Comparison of ENCODE assay signal across 9 cellular contexts in the genomic region with DNA sequence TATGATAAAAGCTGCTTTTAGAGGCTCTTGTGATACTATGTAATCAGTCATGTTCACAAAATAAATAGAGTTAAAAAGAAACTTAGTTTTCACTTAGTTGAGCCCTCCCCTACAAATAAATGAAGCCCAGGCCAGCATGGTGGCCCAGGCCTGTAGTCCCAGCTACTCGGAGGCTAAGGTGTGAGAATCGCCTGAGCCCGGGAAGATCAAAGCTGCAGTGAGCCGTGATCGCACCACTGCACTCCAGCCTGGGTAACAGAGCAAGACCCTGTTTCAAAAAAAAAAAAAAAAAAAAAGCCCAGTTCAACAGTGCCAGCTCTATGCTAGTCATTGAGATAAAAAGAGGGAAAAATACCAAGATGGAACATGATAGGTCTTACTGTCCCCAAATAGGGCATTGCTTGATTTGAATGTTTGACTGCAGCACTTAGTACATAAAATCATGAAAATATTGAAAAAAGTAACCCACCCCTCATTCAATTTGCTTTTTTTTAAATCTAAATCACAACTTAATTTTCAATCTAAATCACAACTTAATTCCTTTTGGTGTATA. TPM values are rescaled to one million over a fixed set of nuclear protein-coding genes. Genes with fewer than 3 reads are reported as not detected.
DNase-seq lines count a peak whose midpoint lies in the region; ATAC-seq and TF ChIP-seq lines count a peak whose summit lies in the region.
"Had no signal": no experiment of that assay in that cellular context is flagged by ENCODE, and none has a peak within 500 bp of the region (broad histone marks: within the 10 kb centered on the region; RNA-seq: fewer than 3 reads in every experiment).

No MANE protein-coding gene starts in this region.

- H3K27ac ChIP-seq in Panc1 (ENCODE audit: low read length) (peak overlapping the region; percentile 93; the same call in 1 of the 2 replicates), iPS-18a (ENCODE audit: low read length) (no peak overlapping the region), suprapubic skin (no peak overlapping the region)

- peaks cover 25% of the 10 kb centered on the region for H3K36me3 Mint-ChIP-seq in activated CD4-positive, alpha-beta T cell treated with anti-CD3 and anti-CD28 coated beads for 36 hours (ENCODE audit: low read depth)
- H3K36me3 Mint-ChIP-seq in activated CD4-positive, alpha-beta T cell treated with anti-CD3 and anti-CD28 coated beads, Interleukin-2, amount 10 ng/mL, durations not matched to agents 24 days and 14 days (ENCODE audit: low read depth), result peaks cover 33% of the 10 kb centered on the region

- no peak overlapping the region for H3K9ac ChIP-seq in iPS-18a (ENCODE audit: low read length)

- H3K4me1 ChIP-seq in Panc1 (ENCODE audit: control insufficient read depth, insufficient read depth, low read length) (peaks cover 5% of the 10 kb centered on the region), iPS-18a (ENCODE audit: control insufficient read depth, low read depth, low read length) (no peaks in the 10 kb centered on the region), suprapubic skin (peaks cover 37% of the 10 kb centered on the region)

- WGBS in suprapubic skin, result 55% methylated on average over 5 of the region's 5 CpGs

- TF ChIP-seq POLR2A in suprapubic skin (IDR thresholded peaks at IDR 0.05), result no peak

- no peaks in the 10 kb centered on the region for H3K27me3 ChIP-seq in Panc1 (ENCODE audit: control insufficient read depth, insufficient read depth, low read length)
- H3K27me3 ChIP-seq in iPS-18a (ENCODE audit: control insufficient read depth, insufficient read depth, low read length), result no peaks in the 10 kb centered on the region
- H3K27me3 ChIP-seq in suprapubic skin, result no peaks in the 10 kb centered on the region

- no peaks in the 10 kb centered on the region for H3K27me3 Mint-ChIP-seq in activated CD4-positive, alpha-beta T cell treated with anti-CD3 and anti-CD28 coated beads for 36 hours
- no peaks in the 10 kb centered on the region for H3K27me3 Mint-ChIP-seq in activated CD4-positive, alpha-beta T cell treated with anti-CD3 and anti-CD28 coated beads, Interleukin-2, amount 10 ng/mL, durations not matched to agents 24 days and 14 days

- peaks cover 37% of the 10 kb centered on the region for H3K4me1 Mint-ChIP-seq in activated CD4-positive, alpha-beta T cell treated with anti-CD3 and anti-CD28 coated beads for 36 hours
- peaks cover 38% of the 10 kb centered on the region for H3K4me1 Mint-ChIP-seq in activated CD4-positive, alpha-beta T cell treated with anti-CD3 and anti-CD28 coated beads, Interleukin-2, amount 10 ng/mL, durations not matched to agents 24 days and 14 days

- peak overlapping the region; percentile 94 to 98 for H3K4me3 ChIP-seq in Panc1 (ENCODE audit: low read depth in 2 of 2, low read length in 2 of 2)
- H3K4me3 ChIP-seq in iPS-18a (ENCODE audit: low read length), result peak overlapping the region; percentile 88
- H3K4me3 ChIP-seq in suprapubic skin, result peak overlapping the region; percentile 67

- no peak for ATAC-seq in activated CD4-positive, alpha-beta T cell treated with anti-CD3 and anti-CD28 coated beads for 36 hours
- ATAC-seq in Panc1 (no peak), HG02798 (IDR thresholded peaks at IDR 0.05; ENCODE audit: poor library complexity, unreplicated experiment) (no peak)

- no peak for TF ChIP-seq CTCF in Panc1 (IDR thresholded peaks at IDR 0.05)
- no peak for TF ChIP-seq CTCF in suprapubic skin (IDR thresholded peaks at IDR 0.05)

- no peak overlapping the region for H3K4me3 Mint-ChIP-seq in activated CD4-positive, alpha-beta T cell treated with anti-CD3 and anti-CD28 coated beads for 36 hours
- H3K4me3 Mint-ChIP-seq in activated CD4-positive, alpha-beta T cell treated with anti-CD3 and anti-CD28 coated beads, Interleukin-2, amount 10 ng/mL, durations not matched to agents 24 days and 14 days, result no peak overlapping the region

- no peaks in the 10 kb centered on the region for H3K9me3 ChIP-seq in Panc1 (ENCODE audit: control insufficient read depth, insufficient read depth, low read depth, low read length)
- no peaks in the 10 kb centered on the region for H3K9me3 ChIP-seq in iPS-18a (ENCODE audit: control insufficient read depth, low read depth, low read length)
- H3K9me3 ChIP-seq in suprapubic skin, result no peaks in the 10 kb centered on the region

- POLR2A ChIA-PET in activated CD4-positive, alpha-beta T cell treated with anti-CD3 and anti-CD28 coated beads for 36 hours (lab: Charles Lee), result interaction anchor here (0.8 to 1.3 kb wide), 3 partner anchors 11 to 222 kb away, joined by 3 to 5 read pairs (median 3); a partner anchor contains a TSS
- POLR2A ChIA-PET in Panc1 (lab: Charles Lee), result no interaction called here

- CTCF ChIA-PET in activated CD4-positive, alpha-beta T cell treated with anti-CD3 and anti-CD28 coated beads for 36 hours (lab: Charles Lee), result interaction anchor here (1.4 to 6.7 kb wide), 7 partner anchors 11 to 100 kb away, joined by 3 to 80 read pairs (median 49); a partner anchor contains a TSS
- CTCF ChIA-PET in Panc1 (lab: Charles Lee), result no interaction called here

- H3K9me3 Mint-ChIP-seq in activated CD4-positive, alpha-beta T cell treated with anti-CD3 and anti-CD28 coated beads for 36 hours (ENCODE audit: low read depth), result no peaks in the 10 kb centered on the region
- H3K9me3 Mint-ChIP-seq in activated CD4-positive, alpha-beta T cell treated with anti-CD3 and anti-CD28 coated beads, Interleukin-2, amount 10 ng/mL, durations not matched to agents 24 days and 14 days, result no peaks in the 10 kb centered on the region

- DNase-seq in activated CD4-positive, alpha-beta T cell treated with anti-CD3 and anti-CD28 coated beads for 36 hours, result peak; percentile 25
- DNase-seq in activated CD4-positive, alpha-beta T cell treated with anti-CD3 and anti-CD28 coated beads, Interleukin-2, amount 10 ng/mL, durations not matched to agents 24 days and 14 days, result no peak
- DNase-seq in Panc1 (ENCODE audit: low read depth, low spot score) (no peak), suprapubic skin (ENCODE audit: low spot score in 2 of 2) (no peak), medulla oblongata (ENCODE audit: extremely low spot score) (no peak)
- DNase-seq in stimulated activated CD4-positive, alpha-beta T cell treated with anti-CD3 and anti-CD28 coated beads, Interleukin-4, amount 100 ng/mL, for 24 hours, result no peak
- DNase-seq: stimulated activated CD4-positive, alpha-beta T cell treated with anti-CD3 and anti-CD28 coated beads, Interleukin-2, amount 100 ng/mL, for 48 hours had no signal

- intact Hi-C loops in activated CD4-positive, alpha-beta T cell treated with anti-CD3 and anti-CD28 coated beads for 36 hours (cut with DNase I, micrococcal nuclease), result loop anchor here (5.0 to 10.0 kb wide), 4 partner anchors 405 to 982 kb away; a partner anchor contains a TSS
- intact Hi-C loops in activated CD4-positive, alpha-beta T cell treated with anti-CD3 and anti-CD28 coated beads, Interleukin-2, amount 10 ng/mL, durations not matched to agents 24 days and 14 days (cut with micrococcal nuclease), result loop anchor here (5.0 kb wide), 1 partner anchor 655 kb away; a partner anchor contains a TSS
- intact Hi-C loops in Panc1 (cut with micrococcal nuclease; ENCODE audit: unreplicated experiment), result loop anchor here (5.0 kb wide), 3 partner anchors 35 to 410 kb away; a partner anchor contains a TSS

- BruUV-seq in Panc1 (replicated peaks; lab: Mats Ljungman, UMichigan), result no TSS peak

- no peak for TF ChIP-seq EP300 in suprapubic skin (IDR thresholded peaks at IDR 0.05)

- H3K27ac Mint-ChIP-seq in activated CD4-positive, alpha-beta T cell treated with anti-CD3 and anti-CD28 coated beads for 36 hours, result peak overlapping the region; percentile 51
- no peak overlapping the region for H3K27ac Mint-ChIP-seq in activated CD4-positive, alpha-beta T cell treated with anti-CD3 and anti-CD28 coated beads, Interleukin-2, amount 10 ng/mL, durations not matched to agents 24 days and 14 days

- in situ Hi-C loops in Panc1 (cut with HindIII; ENCODE audit: low pct_unique_long_range_greater_than_20kb, low sequenced_read_pairs), result no loop called here

- H3K36me3 ChIP-seq in Panc1 (ENCODE audit: control insufficient read depth, insufficient read depth, low read length), result peaks cover 23% of the 10 kb centered on the region; the same call in 1 of the 2 replicates
- H3K36me3 ChIP-seq in iPS-18a (ENCODE audit: control insufficient read depth, low read depth, low read length), result peaks cover 19% of the 10 kb centered on the region
- peaks cover 17% of the 10 kb centered on the region for H3K36me3 ChIP-seq in suprapubic skin

RNA-seq across cellular contexts. Expression of a gene that starts 1.5 kb away (rescaled TPM):
- total RNA-seq in activated CD4-positive, alpha-beta T cell treated with anti-CD3 and anti-CD28 coated beads for 36 hours, result 10 to 100 TPM; 50.9 to 58.4 TPM
- total RNA-seq in activated CD4-positive, alpha-beta T cell treated with anti-CD3 and anti-CD28 coated beads, Interleukin-2, amount 10 ng/mL, durations not matched to agents 24 days and 14 days, result 59.7 and 63.7 TPM in 2 replicates
- total RNA-seq in Panc1 (2021; ENCODE audit: unreplicated experiment), result 30.3 TPM
- polyA plus RNA-seq in Panc1 (2012; ENCODE audit: insufficient read length), result 23.9 TPM
- total RNA-seq in suprapubic skin, result 10 to 100 TPM; 27.9 to 34.8 (median 31.7) TPM

RNA-seq across cellular contexts. Expression of a gene that starts 11.7 kb away (rescaled TPM):
- 1 to 10 TPM; 2.5 to 2.7 TPM for total RNA-seq in activated CD4-positive, alpha-beta T cell treated with anti-CD3 and anti-CD28 coated beads for 36 hours
- total RNA-seq in activated CD4-positive, alpha-beta T cell treated with anti-CD3 and anti-CD28 coated beads, Interleukin-2, amount 10 ng/mL, durations not matched to agents 24 days and 14 days, result 2.9 and 3.4 TPM in 2 replicates
- total RNA-seq in Panc1 (2021; ENCODE audit: unreplicated experiment) (4.4 TPM), suprapubic skin (10 to 100 TPM in 1 of 4 donors, 1 to 10 TPM in 2, under 1 TPM in 1; 0.95 to 11.0 (median 5.3) TPM)
- polyA plus RNA-seq in Panc1 (2012; ENCODE audit: insufficient read length), result 1.7 TPM
